ENCODE assay signal across 8 cellular contexts in genomic region chr21:43718872-43719747, GRCh38. TPM values are rescaled to one million over a fixed set of nuclear protein-coding genes. Genes with fewer than 3 reads are reported as not detected.
A peak's percentile ranks its signal among the peaks of the same experiment; 100 is the strongest.
DNase-seq lines count a peak whose midpoint lies in the region; ATAC-seq and TF ChIP-seq lines count a peak whose summit lies in the region.

TSS of gene PDXK (plus strand) at chr21:43719129. CDS start at chr21:43719295, 166 bp downstream.

- TF ChIP-seq CTCF in brain microvascular endothelial cell (IDR thresholded peaks at IDR 0.05; ENCODE audit: low read depth, low read length, missing control alignments) = no peak

- no peaks in the 10 kb centered on the region for H3K27me3 ChIP-seq in brain microvascular endothelial cell (replicated peaks)
- H3K27me3 ChIP-seq in skeletal muscle satellite cell (ENCODE audit: control insufficient read depth, insufficient read depth, low read length) = no peaks in the 10 kb centered on the region

- H3K4me1 ChIP-seq in skeletal muscle satellite cell (ENCODE audit: control insufficient read depth, insufficient read depth, low read length) = peaks cover 29% of the 10 kb centered on the region

- H3K4me3 ChIP-seq in brain microvascular endothelial cell (ENCODE audit: low read depth, low read length) (peak within 1 kb of the TSS; percentile 92), iPS-18c (ENCODE audit: insufficient read depth, low read depth, low read length) (peak within 1 kb of the TSS; percentile 91), skeletal muscle satellite cell (ENCODE audit: low read length) (peak within 1 kb of the TSS; percentile 100)

- no peaks in the 10 kb centered on the region for H3K36me3 ChIP-seq in brain microvascular endothelial cell (replicated peaks)
- H3K36me3 ChIP-seq in skeletal muscle satellite cell (ENCODE audit: insufficient read depth, low read length) = peaks cover 12% of the 10 kb centered on the region

- peak; percentile 76 for ATAC-seq in HG02798 (IDR thresholded peaks at IDR 0.05; ENCODE audit: poor library complexity, unreplicated experiment)

- peak within 1 kb of the TSS; percentile 71 for H3K27ac ChIP-seq in brain microvascular endothelial cell

- peak within 1 kb of the TSS; percentile 94 for H3K9ac ChIP-seq in skeletal muscle satellite cell (ENCODE audit: low read depth, low read length)

- in situ Hi-C loops in brain microvascular endothelial cell (cut with HindIII; ENCODE audit: low pct_ligation_motif_present, low sequenced_read_pairs) = no loop called here

- H3K4me2 ChIP-seq in skeletal muscle satellite cell (ENCODE audit: low read length) = peak within 1 kb of the TSS; percentile 99

- peak; percentile 94 for DNase-seq in DMS 273 (lab: John Stamatoyannopoulos, UW; ENCODE audit: unreplicated experiment)
- no peak for DNase-seq in DMS 273 treated with DMSO at 0.1 percent for 48 hours (lab: John Stamatoyannopoulos, UW)
- peak; percentile 78 for DNase-seq in NCI-H2029 (lab: John Stamatoyannopoulos, UW)
- DNase-seq in UCSD-AML1 (lab: John Stamatoyannopoulos, UW; ENCODE audit: unreplicated experiment) = peak; percentile 89
- peak; percentile 63 for DNase-seq in brain microvascular endothelial cell

- no peaks in the 10 kb centered on the region for H3K9me3 ChIP-seq in iPS-18c (ENCODE audit: control insufficient read depth, insufficient read depth, low read length)
- H3K9me3 ChIP-seq in skeletal muscle satellite cell (replicated peaks; ENCODE audit: low read length) = no peaks in the 10 kb centered on the region

RNA-seq across cellular contexts. Expression of gene PDXK, which starts in this region (rescaled TPM):
- 59.4 and 61.1 TPM in 2 replicates for total RNA-seq in skeletal muscle satellite cell (2012; rRNA removed)
